ENCODE assay signal across 27 cellular contexts in genomic region chr4:21577066-21577465, GRCh38.
"Had no signal": no experiment of that assay in that cellular context is flagged by ENCODE, and none has a peak within 500 bp of the region (broad histone marks: within the 10 kb centered on the region; RNA-seq: fewer than 3 reads in every experiment).

No MANE protein-coding gene starts in this region.

- DNase-seq: activated B cell treated with CpG ODN at 0.5 μM for 24 hours; activated CD4-positive, alpha-beta memory T cell treated with anti-CD3 and anti-CD28 coated beads for 36 hours; activated CD4-positive, alpha-beta T cell treated with anti-CD3 and anti-CD28 coated beads for 4 hours; activated CD4-positive, alpha-beta T cell treated with anti-CD3 and anti-CD28 coated beads, Interleukin-2, amount 10 ng/mL, durations not matched to agents 24 days and 14 days; activated CD4-positive, alpha-beta T cell treated with anti-CD3 and anti-CD28 coated beads, Interleukin-2, amount 50 U/mL, for 1 hour; activated CD4-positive, alpha-beta T cell treated with anti-CD3 and anti-CD28 coated beads, Interleukin-2, amount 50 U/mL, for 4 hours; activated CD4-positive, CD25-positive, alpha-beta regulatory T cell treated with anti-CD3 and anti-CD28 coated beads, Interleukin-2, amount 50 U/mL, for 72 hours; activated CD8-positive, alpha-beta memory T cell treated with anti-CD3 and anti-CD28 coated beads, Interleukin-2, amount 50 U/mL, for 4 hours; activated CD8-positive, alpha-beta T cell treated with anti-CD3 and anti-CD28 coated beads for 36 hours; activated effector memory CD4-positive, alpha-beta T cell treated with anti-CD3 and anti-CD28 coated beads, Interleukin-2, amount 50 U/mL, for 16 hours; activated gamma-delta T cell treated with Interleukin-2 at 50 U/mL for 16 hours; activated naive CD4-positive, alpha-beta T cell; activated naive CD4-positive, alpha-beta T cell treated with anti-CD3 and anti-CD28 coated beads for 36 hours; activated naive CD4-positive, alpha-beta T cell treated with anti-CD3 and anti-CD28 coated beads, Interleukin-2, amount 50 U/mL, for 16 hours; activated naive CD8-positive, alpha-beta T cell treated with anti-CD3 and anti-CD28 coated beads for 36 hours; activated T-cell treated with anti-CD3 and anti-CD28 coated beads for 4 hours; activated T-cell treated with anti-CD3 and anti-CD28 coated beads, Interleukin-2, amount 50 U/mL, for 1 hour; activated T-cell treated with anti-CD3 and anti-CD28 coated beads, Interleukin-2, amount 50 U/mL, for 4 hours; activated T-cell treated with anti-CD3 and anti-CD28 coated beads, Interleukin-2, amount 50 U/mL, for 72 hours; adrenal gland; amygdala; anterior cingulate cortex; central memory CD4-positive, alpha-beta T cell; T-helper 1 cell; T-helper 2 cell; T-helper 9 cell had no signal

- H3K4me3 ChIP-seq: adrenal gland, ascending aorta had no signal
